1 cellular context compared by ENCODE assay signal in genomic region chr3:140695361-140696061, GRCh38.
TF ChIP-seq lines count a peak whose summit lies in the region.

No MANE protein-coding gene starts in this region.

TF ChIP-seq in H1, 55 proteins besides CTCF, POLR2A, EP300 and RAD21 (continued from another document):
- TF ChIP-seq, protein P1, sequence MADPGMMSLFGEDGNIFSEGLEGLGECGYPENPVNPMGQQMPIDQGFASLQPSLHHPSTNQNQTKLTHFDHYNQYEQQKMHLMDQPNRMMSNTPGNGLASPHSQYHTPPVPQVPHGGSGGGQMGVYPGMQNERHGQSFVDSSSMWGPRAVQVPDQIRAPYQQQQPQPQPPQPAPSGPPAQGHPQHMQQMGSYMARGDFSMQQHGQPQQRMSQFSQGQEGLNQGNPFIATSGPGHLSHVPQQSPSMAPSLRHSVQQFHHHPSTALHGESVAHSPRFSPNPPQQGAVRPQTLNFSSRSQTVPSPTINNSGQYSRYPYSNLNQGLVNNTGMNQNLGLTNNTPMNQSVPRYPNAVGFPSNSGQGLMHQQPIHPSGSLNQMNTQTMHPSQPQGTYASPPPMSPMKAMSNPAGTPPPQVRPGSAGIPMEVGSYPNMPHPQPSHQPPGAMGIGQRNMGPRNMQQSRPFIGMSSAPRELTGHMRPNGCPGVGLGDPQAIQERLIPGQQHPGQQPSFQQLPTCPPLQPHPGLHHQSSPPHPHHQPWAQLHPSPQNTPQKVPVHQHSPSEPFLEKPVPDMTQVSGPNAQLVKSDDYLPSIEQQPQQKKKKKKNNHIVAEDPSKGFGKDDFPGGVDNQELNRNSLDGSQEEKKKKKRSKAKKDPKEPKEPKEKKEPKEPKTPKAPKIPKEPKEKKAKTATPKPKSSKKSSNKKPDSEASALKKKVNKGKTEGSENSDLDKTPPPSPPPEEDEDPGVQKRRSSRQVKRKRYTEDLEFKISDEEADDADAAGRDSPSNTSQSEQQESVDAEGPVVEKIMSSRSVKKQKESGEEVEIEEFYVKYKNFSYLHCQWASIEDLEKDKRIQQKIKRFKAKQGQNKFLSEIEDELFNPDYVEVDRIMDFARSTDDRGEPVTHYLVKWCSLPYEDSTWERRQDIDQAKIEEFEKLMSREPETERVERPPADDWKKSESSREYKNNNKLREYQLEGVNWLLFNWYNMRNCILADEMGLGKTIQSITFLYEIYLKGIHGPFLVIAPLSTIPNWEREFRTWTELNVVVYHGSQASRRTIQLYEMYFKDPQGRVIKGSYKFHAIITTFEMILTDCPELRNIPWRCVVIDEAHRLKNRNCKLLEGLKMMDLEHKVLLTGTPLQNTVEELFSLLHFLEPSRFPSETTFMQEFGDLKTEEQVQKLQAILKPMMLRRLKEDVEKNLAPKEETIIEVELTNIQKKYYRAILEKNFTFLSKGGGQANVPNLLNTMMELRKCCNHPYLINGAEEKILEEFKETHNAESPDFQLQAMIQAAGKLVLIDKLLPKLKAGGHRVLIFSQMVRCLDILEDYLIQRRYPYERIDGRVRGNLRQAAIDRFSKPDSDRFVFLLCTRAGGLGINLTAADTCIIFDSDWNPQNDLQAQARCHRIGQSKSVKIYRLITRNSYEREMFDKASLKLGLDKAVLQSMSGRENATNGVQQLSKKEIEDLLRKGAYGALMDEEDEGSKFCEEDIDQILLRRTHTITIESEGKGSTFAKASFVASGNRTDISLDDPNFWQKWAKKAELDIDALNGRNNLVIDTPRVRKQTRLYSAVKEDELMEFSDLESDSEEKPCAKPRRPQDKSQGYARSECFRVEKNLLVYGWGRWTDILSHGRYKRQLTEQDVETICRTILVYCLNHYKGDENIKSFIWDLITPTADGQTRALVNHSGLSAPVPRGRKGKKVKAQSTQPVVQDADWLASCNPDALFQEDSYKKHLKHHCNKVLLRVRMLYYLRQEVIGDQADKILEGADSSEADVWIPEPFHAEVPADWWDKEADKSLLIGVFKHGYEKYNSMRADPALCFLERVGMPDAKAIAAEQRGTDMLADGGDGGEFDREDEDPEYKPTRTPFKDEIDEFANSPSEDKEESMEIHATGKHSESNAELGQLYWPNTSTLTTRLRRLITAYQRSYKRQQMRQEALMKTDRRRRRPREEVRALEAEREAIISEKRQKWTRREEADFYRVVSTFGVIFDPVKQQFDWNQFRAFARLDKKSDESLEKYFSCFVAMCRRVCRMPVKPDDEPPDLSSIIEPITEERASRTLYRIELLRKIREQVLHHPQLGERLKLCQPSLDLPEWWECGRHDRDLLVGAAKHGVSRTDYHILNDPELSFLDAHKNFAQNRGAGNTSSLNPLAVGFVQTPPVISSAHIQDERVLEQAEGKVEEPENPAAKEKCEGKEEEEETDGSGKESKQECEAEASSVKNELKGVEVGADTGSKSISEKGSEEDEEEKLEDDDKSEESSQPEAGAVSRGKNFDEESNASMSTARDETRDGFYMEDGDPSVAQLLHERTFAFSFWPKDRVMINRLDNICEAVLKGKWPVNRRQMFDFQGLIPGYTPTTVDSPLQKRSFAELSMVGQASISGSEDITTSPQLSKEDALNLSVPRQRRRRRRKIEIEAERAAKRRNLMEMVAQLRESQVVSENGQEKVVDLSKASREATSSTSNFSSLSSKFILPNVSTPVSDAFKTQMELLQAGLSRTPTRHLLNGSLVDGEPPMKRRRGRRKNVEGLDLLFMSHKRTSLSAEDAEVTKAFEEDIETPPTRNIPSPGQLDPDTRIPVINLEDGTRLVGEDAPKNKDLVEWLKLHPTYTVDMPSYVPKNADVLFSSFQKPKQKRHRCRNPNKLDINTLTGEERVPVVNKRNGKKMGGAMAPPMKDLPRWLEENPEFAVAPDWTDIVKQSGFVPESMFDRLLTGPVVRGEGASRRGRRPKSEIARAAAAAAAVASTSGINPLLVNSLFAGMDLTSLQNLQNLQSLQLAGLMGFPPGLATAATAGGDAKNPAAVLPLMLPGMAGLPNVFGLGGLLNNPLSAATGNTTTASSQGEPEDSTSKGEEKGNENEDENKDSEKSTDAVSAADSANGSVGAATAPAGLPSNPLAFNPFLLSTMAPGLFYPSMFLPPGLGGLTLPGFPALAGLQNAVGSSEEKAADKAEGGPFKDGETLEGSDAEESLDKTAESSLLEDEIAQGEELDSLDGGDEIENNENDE (IDR thresholded peaks at IDR 0.05; ENCODE audit: insufficient replicate concordance, low read length) = no peak
- TF ChIP-seq TCF12 (IDR thresholded peaks at IDR 0.05; ENCODE audit: low read depth, low read length) (no peak), SAP30 (IDR thresholded peaks at IDR 0.05; ENCODE audit: insufficient read depth, insufficient replicate concordance, low read length) (no peak), KDM1A (IDR thresholded peaks at IDR 0.05; ENCODE audit: borderline replicate concordance, low read length) (no peak), NRF1 (IDR thresholded peaks at IDR 0.05; ENCODE audit: low read depth, low read length) (no peak), SP4 (IDR thresholded peaks at IDR 0.05; ENCODE audit: low read length) (no peak), TAF1 (IDR thresholded peaks at IDR 0.05; ENCODE audit: low read depth, low read length) (no peak), TEAD4 (IDR thresholded peaks at IDR 0.05; ENCODE audit: low read depth, low read length) (no peak), HDAC6 (IDR thresholded peaks at IDR 0.05; ENCODE audit: low read depth, low read length) (no peak), PHF8 (conservative IDR thresholded peaks at IDR 0.05; ENCODE audit: low read depth, low read length) (no peak), FOSL1 (IDR thresholded peaks at IDR 0.05; ENCODE audit: insufficient read depth, low read depth, low read length) (no peak), CBX5 (IDR thresholded peaks at IDR 0.05; ENCODE audit: low read depth, low read length) (no peak)
- TF ChIP-seq, protein P2, sequence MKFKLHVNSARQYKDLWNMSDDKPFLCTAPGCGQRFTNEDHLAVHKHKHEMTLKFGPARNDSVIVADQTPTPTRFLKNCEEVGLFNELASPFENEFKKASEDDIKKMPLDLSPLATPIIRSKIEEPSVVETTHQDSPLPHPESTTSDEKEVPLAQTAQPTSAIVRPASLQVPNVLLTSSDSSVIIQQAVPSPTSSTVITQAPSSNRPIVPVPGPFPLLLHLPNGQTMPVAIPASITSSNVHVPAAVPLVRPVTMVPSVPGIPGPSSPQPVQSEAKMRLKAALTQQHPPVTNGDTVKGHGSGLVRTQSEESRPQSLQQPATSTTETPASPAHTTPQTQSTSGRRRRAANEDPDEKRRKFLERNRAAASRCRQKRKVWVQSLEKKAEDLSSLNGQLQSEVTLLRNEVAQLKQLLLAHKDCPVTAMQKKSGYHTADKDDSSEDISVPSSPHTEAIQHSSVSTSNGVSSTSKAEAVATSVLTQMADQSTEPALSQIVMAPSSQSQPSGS (IDR thresholded peaks at IDR 0.05; ENCODE audit: low read length) = no peak
- TF ChIP-seq, protein P3, sequence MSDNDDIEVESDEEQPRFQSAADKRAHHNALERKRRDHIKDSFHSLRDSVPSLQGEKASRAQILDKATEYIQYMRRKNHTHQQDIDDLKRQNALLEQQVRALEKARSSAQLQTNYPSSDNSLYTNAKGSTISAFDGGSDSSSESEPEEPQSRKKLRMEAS (IDR thresholded peaks at IDR 0.05) = no peak
